ENCODE assay signal across 17 cellular contexts in genomic region chr12:120726961-120727360, GRCh38. TPM values are rescaled to one million over a fixed set of nuclear protein-coding genes. Genes with fewer than 3 reads are reported as not detected.
DNase-seq lines count a peak whose midpoint lies in the region; ATAC-seq and TF ChIP-seq lines count a peak whose summit lies in the region.
"Had no signal": no experiment of that assay in that cellular context is flagged by ENCODE, and none has a peak within 500 bp of the region (broad histone marks: within the 10 kb centered on the region; RNA-seq: fewer than 3 reads in every experiment).

No MANE protein-coding gene starts in this region.

- peak overlapping the region in 1 of 2 donors; percentile 61 for H3K9ac ChIP-seq in liver (ENCODE audit: low read depth in 1 of 2, low read length in 2 of 2)

- H3K27me3 Mint-ChIP-seq in activated T-cell treated with anti-CD3 and anti-CD28 coated beads, Interleukin-2, amount 50 U/mL, for 4 hours (ENCODE audit: low read depth) = no peaks in the 10 kb centered on the region
- no peaks in the 10 kb centered on the region for H3K27me3 Mint-ChIP-seq in activated T-helper 1 cell treated with anti-CD3 and anti-CD28 coated beads, Interleukin-12 subunit alpha, Interleukin-12 subunit beta, Interleukin-2, Interleukin-4 antibody, amounts not matched to agents 30 ng/mL and 10 ng/mL and 1 ng/mL, durations not matched to agents 14 hours and 24 hours and 36 hours (ENCODE audit: insufficient read depth)
- H3K27me3 Mint-ChIP-seq: activated B cell treated with CpG ODN at 0.5 μM for 24 hours had no signal

- in situ Hi-C loops in gastrocnemius medialis (cut with MboI; ENCODE audit: low sequenced_read_pairs in 4 of 4) = no loop called here

- H3K27ac ChIP-seq in liver (ENCODE audit: low read depth in 1 of 2, low read length in 2 of 2) = peak overlapping the region; percentile 19 to 50
- H3K27ac ChIP-seq in gastrocnemius medialis = peak overlapping the region; percentile 92 to 96 (median 94)

- 81% methylated on average over 9 of the region's 9 CpGs for WGBS in liver

- no peak for TF ChIP-seq RAD21 in liver (IDR thresholded peaks at IDR 0.05)

- no peak for ATAC-seq in activated T-cell treated with anti-CD3 and anti-CD28 coated beads, Interleukin-2, amount 50 U/mL, for 4 hours
- no peak for ATAC-seq in gastrocnemius medialis

- H3K4me1 ChIP-seq in liver (ENCODE audit: control insufficient read depth in 4 of 4, insufficient read depth in 4 of 4, low read length in 3 of 4) = peaks cover 8 to 41% (median 30%) of the 10 kb centered on the region in 4 donors
- H3K4me1 ChIP-seq in gastrocnemius medialis = peaks cover 13 to 20% of the 10 kb centered on the region in 2 donors
- H3K4me1 ChIP-seq: Caco-2 had no signal

- no peak for TF ChIP-seq POLR2A in gastrocnemius medialis (IDR thresholded peaks at IDR 0.05)

- peaks cover 18% of the 10 kb centered on the region for H3K36me3 Mint-ChIP-seq in activated T-cell treated with anti-CD3 and anti-CD28 coated beads, Interleukin-2, amount 50 U/mL, for 4 hours (ENCODE audit: insufficient read depth)
- H3K36me3 Mint-ChIP-seq in activated T-helper 1 cell treated with anti-CD3 and anti-CD28 coated beads, Interleukin-12 subunit alpha, Interleukin-12 subunit beta, Interleukin-2, Interleukin-4 antibody, amounts not matched to agents 30 ng/mL and 10 ng/mL and 1 ng/mL, durations not matched to agents 14 hours and 24 hours and 36 hours (ENCODE audit: low read depth) = peaks cover 27% of the 10 kb centered on the region

- intact Hi-C loops in activated T-helper 1 cell treated with anti-CD3 and anti-CD28 coated beads, Interleukin-12 subunit alpha, Interleukin-12 subunit beta, Interleukin-2, Interleukin-4 antibody, amounts not matched to agents 30 ng/mL and 10 ng/mL and 1 ng/mL, durations not matched to agents 14 hours and 24 hours and 36 hours (cut with micrococcal nuclease) = no loop called here
- intact Hi-C loops in gastrocnemius medialis (cut with DNase I; ENCODE audit: low total_unique reads) = loop anchor here (5.0 kb wide), 2 partner anchors 125 to 175 kb away; partner anchors contain the start of gene SPPL3

- H3K36me3 ChIP-seq in liver (ENCODE audit: control insufficient read depth in 4 of 4, insufficient read depth in 3 of 4, low read depth in 1 of 4, low read length in 3 of 4) (peaks cover 7 to 17% (median 11%) of the 10 kb centered on the region in 4 donors), gastrocnemius medialis (peaks cover 0 to 51% of the 10 kb centered on the region in 2 donors)

- H3K4me1 Mint-ChIP-seq in activated T-cell treated with anti-CD3 and anti-CD28 coated beads, Interleukin-2, amount 50 U/mL, for 4 hours (ENCODE audit: low read depth) = peaks cover 18% of the 10 kb centered on the region
- peaks cover 20% of the 10 kb centered on the region for H3K4me1 Mint-ChIP-seq in activated T-helper 1 cell treated with anti-CD3 and anti-CD28 coated beads, Interleukin-12 subunit alpha, Interleukin-12 subunit beta, Interleukin-2, Interleukin-4 antibody, amounts not matched to agents 30 ng/mL and 10 ng/mL and 1 ng/mL, durations not matched to agents 14 hours and 24 hours and 36 hours (ENCODE audit: low read depth)

- H3K9me3 ChIP-seq in liver (ENCODE audit: control insufficient read depth in 4 of 4, low read length in 3 of 4) (no peaks in the 10 kb centered on the region), gastrocnemius medialis (no peaks in the 10 kb centered on the region)
- H3K9me3 ChIP-seq: Caco-2, esophagus squamous epithelium had no signal

- peak overlapping the region in 2 of 3 donors; percentile 18 to 92 for H3K4me3 ChIP-seq in liver (ENCODE audit: low read depth in 1 of 3, low read length in 3 of 3)
- peak overlapping the region; percentile 78 to 92 (median 86) for H3K4me3 ChIP-seq in gastrocnemius medialis

- no peak for DNase-seq in activated T-cell treated with anti-CD3 and anti-CD28 coated beads, Interleukin-2, amount 50 U/mL, for 4 hours
- no peak for DNase-seq in activated T-cell treated with anti-CD3 and anti-CD28 coated beads, Interleukin-2, amount 50 U/mL, for 1 hour
- no peak for DNase-seq in activated T-helper 1 cell treated with anti-CD3 and anti-CD28 coated beads, Interleukin-12 subunit alpha, Interleukin-12 subunit beta, Interleukin-2, Interleukin-4 antibody, amounts not matched to agents 30 ng/mL and 10 ng/mL and 1 ng/mL, durations not matched to agents 14 hours and 24 hours and 36 hours (ENCODE audit: low spot score)
- DNase-seq in gastrocnemius medialis = no peak
- DNase-seq in GM03348 (ENCODE audit: low spot score) = no peak
- DNase-seq in AG08395 (ENCODE audit: low spot score) = no peak
- DNase-seq in T-helper 1 cell = no peak
- DNase-seq: activated B cell treated with CpG ODN at 0.5 μM for 24 hours; activated CD8-positive, alpha-beta memory T cell treated with anti-CD3 and anti-CD28 coated beads, Interleukin-2, amount 50 U/mL, for 48 hours; Caco-2; esophagus squamous epithelium; MM.1S; NCI-H187 treated with DMSO at 0.1 percent for 48 hours; NCI-H446; Right ventricle myocardium superior had no signal

- H3K9me3 Mint-ChIP-seq in activated T-cell treated with anti-CD3 and anti-CD28 coated beads, Interleukin-2, amount 50 U/mL, for 4 hours = no peaks in the 10 kb centered on the region
- H3K9me3 Mint-ChIP-seq in activated T-helper 1 cell treated with anti-CD3 and anti-CD28 coated beads, Interleukin-12 subunit alpha, Interleukin-12 subunit beta, Interleukin-2, Interleukin-4 antibody, amounts not matched to agents 30 ng/mL and 10 ng/mL and 1 ng/mL, durations not matched to agents 14 hours and 24 hours and 36 hours = no peaks in the 10 kb centered on the region
- H3K9me3 Mint-ChIP-seq: activated B cell treated with CpG ODN at 0.5 μM for 24 hours; T-helper 1 cell treated with Interleukin-12 subunit alpha and Interleukin-12 subunit beta and Interleukin-4 antibody, amounts not matched to agents 30 μg/mL and 1 μg/mL, for 36 hours had no signal

- H3K27me3 ChIP-seq in liver (ENCODE audit: control insufficient read depth in 4 of 4, insufficient read depth in 4 of 4, low read length in 3 of 4) (no peaks in the 10 kb centered on the region), gastrocnemius medialis (no peaks in the 10 kb centered on the region)
- H3K27me3 ChIP-seq: esophagus squamous epithelium had no signal

- H3K27ac Mint-ChIP-seq in activated T-helper 1 cell treated with anti-CD3 and anti-CD28 coated beads, Interleukin-12 subunit alpha, Interleukin-12 subunit beta, Interleukin-2, Interleukin-4 antibody, amounts not matched to agents 30 ng/mL and 10 ng/mL and 1 ng/mL, durations not matched to agents 14 hours and 24 hours and 36 hours = no peak overlapping the region

- H3K4me3 Mint-ChIP-seq in activated T-cell treated with anti-CD3 and anti-CD28 coated beads, Interleukin-2, amount 50 U/mL, for 4 hours = peak overlapping the region; percentile 88
- peak overlapping the region; percentile 94 for H3K4me3 Mint-ChIP-seq in activated T-helper 1 cell treated with anti-CD3 and anti-CD28 coated beads, Interleukin-12 subunit alpha, Interleukin-12 subunit beta, Interleukin-2, Interleukin-4 antibody, amounts not matched to agents 30 ng/mL and 10 ng/mL and 1 ng/mL, durations not matched to agents 14 hours and 24 hours and 36 hours

- no peak for TF ChIP-seq CTCF in liver (IDR thresholded peaks at IDR 0.05; ENCODE audit: low read depth, low read length, missing input control)
- no peak for TF ChIP-seq CTCF in gastrocnemius medialis (IDR thresholded peaks at IDR 0.05 in 4 of 5, conservative IDR thresholded peaks at IDR 0.05 in 1 of 5)

RNA-seq across cellular contexts. Expression of gene ACADS, which starts 1.3 kb away (rescaled TPM):
- total RNA-seq in activated T-cell treated with anti-CD3 and anti-CD28 coated beads, Interleukin-2, amount 50 U/mL, for 4 hours = 10 to 100 TPM; 13.3 to 13.8 (median 13.3) TPM
- 10.8 and 11.1 TPM in 2 replicates for total RNA-seq in activated T-helper 1 cell treated with anti-CD3 and anti-CD28 coated beads, Interleukin-12 subunit alpha, Interleukin-12 subunit beta, Interleukin-2, Interleukin-4 antibody, amounts not matched to agents 30 ng/mL and 10 ng/mL and 1 ng/mL, durations not matched to agents 14 hours and 24 hours and 36 hours
- total RNA-seq in liver (100 to 1,000 TPM in 1 of 2 donors, 10 to 100 TPM in 1; 54.2 to 152 TPM), gastrocnemius medialis (100 to 1,000 TPM; 166 to 224 (median 200) TPM)
- polyA plus RNA-seq in liver = 100 to 1,000 TPM; 102 to 162 TPM

RNA-seq across cellular contexts. Expression of gene UNC119B, which starts 16.7 kb away (rescaled TPM):
- 10 to 100 TPM; 17.0 to 20.4 (median 17.0) TPM for total RNA-seq in activated T-cell treated with anti-CD3 and anti-CD28 coated beads, Interleukin-2, amount 50 U/mL, for 4 hours
- 24.2 and 24.6 TPM in 2 replicates for total RNA-seq in activated T-helper 1 cell treated with anti-CD3 and anti-CD28 coated beads, Interleukin-12 subunit alpha, Interleukin-12 subunit beta, Interleukin-2, Interleukin-4 antibody, amounts not matched to agents 30 ng/mL and 10 ng/mL and 1 ng/mL, durations not matched to agents 14 hours and 24 hours and 36 hours
- total RNA-seq in liver (10 to 100 TPM; 16.8 to 24.8 TPM), gastrocnemius medialis (1 to 10 TPM; 4.7 to 8.7 (median 7.8) TPM)
- 1 to 10 TPM; 3.8 to 6.8 TPM for polyA plus RNA-seq in liver

RNA-seq across cellular contexts. Expression of gene MLEC, which starts 40.0 kb away (rescaled TPM):
- 100 to 1,000 TPM; 153 to 172 (median 153) TPM for total RNA-seq in activated T-cell treated with anti-CD3 and anti-CD28 coated beads, Interleukin-2, amount 50 U/mL, for 4 hours
- total RNA-seq in activated T-helper 1 cell treated with anti-CD3 and anti-CD28 coated beads, Interleukin-12 subunit alpha, Interleukin-12 subunit beta, Interleukin-2, Interleukin-4 antibody, amounts not matched to agents 30 ng/mL and 10 ng/mL and 1 ng/mL, durations not matched to agents 14 hours and 24 hours and 36 hours = 139 and 150 TPM in 2 replicates
- total RNA-seq in liver (100 to 1,000 TPM in 1 of 2 donors, 10 to 100 TPM in 1; 61.4 to 170 TPM), gastrocnemius medialis (10 to 100 TPM; 46.5 to 89.4 (median 60.1) TPM)
- polyA plus RNA-seq in liver = 100 to 1,000 TPM in 1 of 2 donors, 10 to 100 TPM in 1; 96.3 to 134 TPM
